ENCODE assay signal across 27 cellular contexts in the genomic region with DNA sequence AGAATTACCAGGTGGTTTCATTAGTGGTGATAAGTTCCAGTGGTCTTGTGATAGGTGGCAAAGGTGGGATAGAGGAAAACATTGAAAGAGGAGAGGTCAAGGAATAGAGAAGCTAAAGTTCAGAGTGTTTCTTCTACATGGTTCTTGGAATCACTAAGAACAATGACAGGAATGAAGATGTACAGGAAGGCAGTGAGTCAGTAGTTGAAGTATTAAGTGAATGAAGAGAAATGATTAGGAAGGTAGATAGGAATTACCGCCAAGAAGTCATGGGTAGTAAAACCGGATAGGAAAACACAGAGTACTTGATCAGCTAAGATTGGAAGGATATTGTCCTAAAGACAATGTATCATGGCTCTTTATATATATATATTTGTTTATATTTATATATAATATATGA. TPM values are rescaled to one million over a fixed set of nuclear protein-coding genes. Genes with fewer than 3 reads are reported as not detected.
DNase-seq lines count a peak whose midpoint lies in the region; ATAC-seq, FAIRE-seq and TF ChIP-seq lines count a peak whose summit lies in the region.
"Had no signal": no experiment of that assay in that cellular context is flagged by ENCODE, and none has a peak within 500 bp of the region (broad histone marks: within the 10 kb centered on the region; RNA-seq: fewer than 3 reads in every experiment).

No MANE protein-coding gene starts in this region.

- H3K9ac ChIP-seq in astrocyte (ENCODE audit: low read length) = no peak overlapping the region

- H3K27me3 ChIP-seq in astrocyte (ENCODE audit: insufficient read depth, low read length) = no peaks in the 10 kb centered on the region
- H3K27me3 ChIP-seq in pancreas = no peaks in the 10 kb centered on the region
- H3K27me3 ChIP-seq: right lobe of liver, upper lobe of right lung had no signal

- H4K20me1 ChIP-seq in astrocyte (ENCODE audit: insufficient read depth, low read length) = no peaks in the 10 kb centered on the region
- no peaks in the 10 kb centered on the region for H4K20me1 ChIP-seq in OCI-LY7 (ENCODE audit: insufficient read depth, low read length)

- no peak for FAIRE-seq in astrocyte (lab: Jason Lieb, UNC)
- FAIRE-seq in pancreas (lab: Jason Lieb, UNC) = no peak
- FAIRE-seq: D721Med had no signal

- CTCF ChIA-PET in OCI-LY7 (lab: Charles Lee; ENCODE audit: unreplicated experiment) = no interaction called here

- H3K4me1 ChIP-seq in astrocyte (ENCODE audit: insufficient read depth, low read length) (no peaks in the 10 kb centered on the region), pancreas (no peaks in the 10 kb centered on the region), OCI-LY7 (ENCODE audit: insufficient read depth, low read length, poor library complexity, severe bottlenecking) (no peaks in the 10 kb centered on the region)
- H3K4me1 ChIP-seq: right lobe of liver, upper lobe of right lung had no signal

- no peaks in the 10 kb centered on the region for H3K27me3 Mint-ChIP-seq in astrocyte (ENCODE audit: low read depth, unreplicated experiment)
- H3K27me3 Mint-ChIP-seq: activated T-cell treated with anti-CD3 and anti-CD28 coated beads, Interleukin-2, amount 50 U/mL, for 24 hours; memory B cell had no signal

- no peak for TF ChIP-seq CTCF in AG10803 (conservative IDR thresholded peaks at IDR 0.05; ENCODE audit: low read length)
- no peak for TF ChIP-seq CTCF in astrocyte (IDR thresholded peaks at IDR 0.05; ENCODE audit: insufficient read depth, low read depth, low read length)
- no peak for TF ChIP-seq CTCF in GM13976 (IDR thresholded peaks at IDR 0.05; ENCODE audit: borderline replicate concordance, control extremely low read depth, extremely low read depth, insufficient read depth, missing control alignments)
- TF ChIP-seq CTCF in pancreas (IDR thresholded peaks at IDR 0.05) = no peak
- no peak for TF ChIP-seq CTCF in OCI-LY7 (conservative IDR thresholded peaks at IDR 0.05; ENCODE audit: low read length)

- H3K9me3 Mint-ChIP-seq in astrocyte (ENCODE audit: unreplicated experiment) = no peaks in the 10 kb centered on the region
- H3K9me3 Mint-ChIP-seq: activated T-cell treated with anti-CD3 and anti-CD28 coated beads, Interleukin-2, amount 50 U/mL, for 24 hours; memory B cell; stimulated activated effector memory CD8-positive, alpha-beta T cell treated with anti-CD3 and anti-CD28 coated beads, Interleukin-12 subunit alpha, Interleukin-12 subunit beta, amount 100 ng/mL, for 72 hours had no signal

- 88 to 94% methylated on average over 2 of the region's 2 CpGs for WGBS in pancreas, 2 donors

- no peak for ATAC-seq in pancreas
- ATAC-seq: left colon; right lobe of liver; stimulated activated effector memory CD8-positive, alpha-beta T cell treated with anti-CD3 and anti-CD28 coated beads, Interleukin-12 subunit alpha, Interleukin-12 subunit beta, amount 100 ng/mL, for 72 hours; upper lobe of right lung had no signal

- H3K9me2 ChIP-seq in OCI-LY7 (ENCODE audit: insufficient read depth, low read length) = no peaks in the 10 kb centered on the region

- POLR2A ChIA-PET in OCI-LY7 (lab: Charles Lee) = no interaction called here

- H3K4me3 ChIP-seq in AG10803 (ENCODE audit: low read length) (no peak overlapping the region), astrocyte (ENCODE audit: insufficient read depth, low read depth, low read length) (no peak overlapping the region), pancreas (no peak overlapping the region), OCI-LY7 (ENCODE audit: low read depth, low read length, poor library complexity, severe bottlenecking) (no peak overlapping the region)
- H3K4me3 ChIP-seq: right lobe of liver, upper lobe of right lung had no signal

- H3K4me1 Mint-ChIP-seq in astrocyte (ENCODE audit: low read depth, unreplicated experiment) = peaks cover 5% of the 10 kb centered on the region
- H3K4me1 Mint-ChIP-seq: stimulated activated effector memory CD8-positive, alpha-beta T cell treated with anti-CD3 and anti-CD28 coated beads, Interleukin-12 subunit alpha, Interleukin-12 subunit beta, amount 100 ng/mL, for 72 hours had no signal

- H3K36me3 ChIP-seq in astrocyte (ENCODE audit: insufficient read depth, low read length) (no peaks in the 10 kb centered on the region), pancreas (no peaks in the 10 kb centered on the region), OCI-LY7 (ENCODE audit: insufficient read depth, low read length) (no peaks in the 10 kb centered on the region)
- H3K36me3 ChIP-seq: right lobe of liver, upper lobe of right lung, WERI-Rb-1 had no signal

- DNase-seq in AG10803 (ENCODE audit: low read depth) (peak; percentile 11), HPDE6-E6E7 (ENCODE audit: extremely low spot score) (peak; percentile 32), astrocyte (ENCODE audit: low read depth) (peak; percentile 33), iris pigment epithelial cell (ENCODE audit: low read depth) (peak; percentile 64), GM13976 (ENCODE audit: low spot score) (no peak), pancreas (no peak), OCI-LY7 (ENCODE audit: low spot score) (no peak)
- no peak for DNase-seq in NK-92 treated with Interleukin-12 subunit alpha and Interleukin-12 subunit beta, amount 100 ng/mL, for 24 hours (lab: John Stamatoyannopoulos, UW)
- DNase-seq: 8988T; activated CD4-positive, alpha-beta T cell treated with anti-CD3 and anti-CD28 coated beads for 48 hours; activated gamma-delta T cell; activated T-cell treated with anti-CD3 and anti-CD28 coated beads, Interleukin-2, amount 50 U/mL, for 24 hours; H7; head of caudate nucleus; left colon; NCI-H1436; NCI-H2081 treated with DMSO at 0.1 percent for 48 hours; NCI-H774; posterior cingulate gyrus; right lobe of liver; stimulated activated CD4-positive, alpha-beta T cell treated with anti-CD3 and anti-CD28 coated beads, Interleukin-4, amount 100 ng/mL, for 24 hours; T-helper 9 cell; upper lobe of right lung; WERI-Rb-1 had no signal

- no peak overlapping the region for H2AFZ ChIP-seq in astrocyte (ENCODE audit: low read depth, low read length)
- H2AFZ ChIP-seq in OCI-LY7 (ENCODE audit: low read length) = no peak overlapping the region

- intact Hi-C loops in pancreas (cut with DNase I) (no loop called here), OCI-LY7 (cut with micrococcal nuclease; ENCODE audit: unreplicated experiment) (no loop called here)

- in situ Hi-C loops in GM13976 (cut with MboI; ENCODE audit: low sequenced_read_pairs, unreplicated experiment) = no loop called here

- H3K79me2 ChIP-seq in astrocyte (ENCODE audit: insufficient read depth, low read length) (no peaks in the 10 kb centered on the region), OCI-LY7 (ENCODE audit: insufficient read depth, low read depth, low read length) (no peaks in the 10 kb centered on the region)

- no peaks in the 10 kb centered on the region for H3K36me3 Mint-ChIP-seq in astrocyte (ENCODE audit: low read depth, unreplicated experiment)
- H3K36me3 Mint-ChIP-seq: memory B cell; stimulated activated effector memory CD8-positive, alpha-beta T cell treated with anti-CD3 and anti-CD28 coated beads, Interleukin-12 subunit alpha, Interleukin-12 subunit beta, amount 100 ng/mL, for 72 hours had no signal

- H3K4me3 Mint-ChIP-seq in astrocyte (ENCODE audit: unreplicated experiment) = peak overlapping the region; percentile 0
- H3K4me3 Mint-ChIP-seq: activated T-cell treated with anti-CD3 and anti-CD28 coated beads, Interleukin-2, amount 50 U/mL, for 24 hours; memory B cell; stimulated activated effector memory CD8-positive, alpha-beta T cell treated with anti-CD3 and anti-CD28 coated beads, Interleukin-12 subunit alpha, Interleukin-12 subunit beta, amount 100 ng/mL, for 72 hours had no signal

- H3K27ac ChIP-seq in astrocyte (ENCODE audit: low read depth, low read length) (no peak overlapping the region), pancreas (no peak overlapping the region), OCI-LY7 (ENCODE audit: low read depth, low read length, poor library complexity, severe bottlenecking) (no peak overlapping the region)
- H3K27ac ChIP-seq: right lobe of liver, upper lobe of right lung, WERI-Rb-1 had no signal

- H3K27ac Mint-ChIP-seq in astrocyte (ENCODE audit: unreplicated experiment) = peak overlapping the region; percentile 5
- H3K27ac Mint-ChIP-seq: activated T-cell treated with anti-CD3 and anti-CD28 coated beads, Interleukin-2, amount 50 U/mL, for 24 hours; memory B cell; stimulated activated effector memory CD8-positive, alpha-beta T cell treated with anti-CD3 and anti-CD28 coated beads, Interleukin-12 subunit alpha, Interleukin-12 subunit beta, amount 100 ng/mL, for 72 hours had no signal

- BruUV-seq in OCI-LY7 (replicated peaks; lab: Mats Ljungman, UMichigan) = no TSS peak

- H3K4me2 ChIP-seq in astrocyte (ENCODE audit: low read length) = peak overlapping the region; percentile 28
- H3K4me2 ChIP-seq in OCI-LY7 (ENCODE audit: low read length) = no peak overlapping the region

- H3K9me3 ChIP-seq in astrocyte (ENCODE audit: insufficient read depth, low read depth, low read length) = no peaks in the 10 kb centered on the region
- no peaks in the 10 kb centered on the region for H3K9me3 ChIP-seq in pancreas
- no peaks in the 10 kb centered on the region for H3K9me3 ChIP-seq in OCI-LY7 (ENCODE audit: low read length)
- H3K9me3 ChIP-seq: right lobe of liver, upper lobe of right lung had no signal

RNA-seq across cellular contexts. Expression of a gene that starts 37.9 kb away (rescaled TPM):
- 62.8 and 64.1 TPM in 2 replicates for total RNA-seq in astrocyte
- 10 to 100 TPM in 3 of 6 donors, 1 to 10 TPM in 3; 7.4 to 17.7 (median 9.9) TPM for total RNA-seq in pancreas
- polyA plus RNA-seq in pancreas = 10 to 100 TPM in 1 of 2 donors, 1 to 10 TPM in 1; 5.2 to 11.4 TPM
- total RNA-seq in OCI-LY7 (2014; rRNA removed; shearing (Covaris generic)) = 17.1 and 18.1 TPM in 2 replicates
- total RNA-seq in OCI-LY7 (2022) = 27.3 and 31.2 TPM in 2 replicates

Comparison
In these comparisons a context has a peak if more than half of its experiments do, and no peak if none do; other contexts are left out.
1. DNase-seq: peak in AG10803 (single experiment), HPDE6-E6E7 (single experiment), astrocyte (single experiment) and iris pigment epithelial cell (single experiment); none in GM13976 (single experiment), pancreas (0 of 6), NK-92 treated with Interleukin-12 subunit alpha and Interleukin-12 subunit beta, amount 100 ng/mL, for 24 hours (single experiment) and OCI-LY7 (single experiment).